ENCODE assay signal across 8 cellular contexts in the genomic region with DNA sequence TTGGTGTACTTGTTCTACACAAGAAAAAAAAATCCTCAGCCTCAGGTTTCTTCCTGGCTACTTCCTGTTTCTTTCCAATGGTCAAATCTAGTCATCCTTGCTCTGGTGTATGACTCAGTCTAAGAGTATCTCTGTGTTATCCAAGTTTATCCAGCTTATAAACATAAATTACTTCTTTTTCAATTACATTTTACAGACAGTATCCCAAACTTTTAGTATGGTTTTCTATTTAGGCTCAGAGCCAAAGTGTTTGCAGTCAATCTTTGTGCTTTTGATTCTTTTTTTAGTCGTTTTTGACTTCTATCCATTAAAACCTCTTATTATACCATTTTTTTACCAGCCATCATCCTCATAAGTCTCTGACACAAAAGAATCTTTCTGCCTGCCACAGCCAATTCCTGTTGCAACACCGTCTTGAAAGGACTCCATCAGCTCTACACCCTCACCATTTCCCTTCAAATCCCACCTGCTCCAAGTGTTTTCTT.
A peak's percentile ranks its signal among the peaks of the same experiment; 100 is the strongest.
DNase-seq lines count a peak whose midpoint lies in the region; ATAC-seq, FAIRE-seq and TF ChIP-seq lines count a peak whose summit lies in the region.

No MANE protein-coding gene starts in this region.

- POLR2A ChIA-PET in AG04449 (lab: Yijun Ruan, JAX) (no interaction called here), endothelial cell of umbilical vein (lab: Charles Lee) (no interaction called here)

- peak overlapping the region; percentile 48 for H3K27ac ChIP-seq in endothelial cell of umbilical vein (ENCODE audit: insufficient read depth, low read depth, low read length)

- H3K9ac ChIP-seq in endothelial cell of umbilical vein (replicated peaks; ENCODE audit: extremely low read depth, insufficient read depth, low read length) = no peak overlapping the region

- no peak for TF ChIP-seq POLR2A in endothelial cell of umbilical vein (IDR thresholded peaks at IDR 0.05; ENCODE audit: low read depth, low read length)

- FAIRE-seq in endothelial cell of umbilical vein (lab: Jason Lieb, UNC) = peak; percentile 73

- DNase-seq in AG04449 (ENCODE audit: low read depth, low spot score) = peak; percentile 50
- peak; percentile 65 for DNase-seq in MV-4-11 (lab: John Stamatoyannopoulos, UW)
- DNase-seq in endothelial cell of umbilical vein (ENCODE audit: low read depth, low spot score) = peak; percentile 76
- peak; percentile 65 for DNase-seq in myocyte (ENCODE audit: low read depth)
- no peak for DNase-seq in NCI-H510A treated with DMSO at 0.1 percent for 48 hours (lab: John Stamatoyannopoulos, UW)
- DNase-seq in activated CD4-positive, alpha-beta T cell treated with anti-CD3 and anti-CD28 coated beads, Interleukin-2, amount 50 U/mL, for 48 hours = no peak
- DNase-seq in NCI-H526 treated with DMSO at 0.1 percent for 48 hours (lab: John Stamatoyannopoulos, UW) = no peak

- no peaks in the 10 kb centered on the region for H3K9me3 ChIP-seq in endothelial cell of umbilical vein (replicated peaks; ENCODE audit: control insufficient read depth, insufficient read depth, low read length)

- intact Hi-C loops in endothelial cell of umbilical vein (cut with micrococcal nuclease) = loop anchor here (10.0 kb wide), 1 partner anchor 727 kb away; a partner anchor contains a TSS

- no peak for ATAC-seq in GM21825 (IDR thresholded peaks at IDR 0.05; ENCODE audit: unreplicated experiment)

- CTCF ChIA-PET in AG04449 (lab: Yijun Ruan, JAX) = no interaction called here
- CTCF ChIA-PET in endothelial cell of umbilical vein (lab: Charles Lee) = interaction anchor here (0.6 to 1.0 kb wide), 2 partner anchors 231 to 297 kb away, joined by 3 read pairs; no protein-coding TSS in a partner anchor

- TF ChIP-seq CTCF in AG04449 (IDR thresholded peaks at IDR 0.05; ENCODE audit: insufficient read depth, low read length, missing control alignments) (no peak), endothelial cell of umbilical vein (IDR thresholded peaks at IDR 0.05; ENCODE audit: extremely low read depth in 1 of 2, insufficient read depth in 1 of 2, low read depth in 1 of 2, low read length in 2 of 2) (no peak)

- no peaks in the 10 kb centered on the region for H3K36me3 ChIP-seq in endothelial cell of umbilical vein (ENCODE audit: control insufficient read depth in 2 of 2, extremely low read depth in 1 of 2, insufficient read depth in 2 of 2, low read length in 2 of 2)

- H3K4me2 ChIP-seq in endothelial cell of umbilical vein (ENCODE audit: insufficient read depth, low read length) = peak overlapping the region; percentile 56

- H4K20me1 ChIP-seq in endothelial cell of umbilical vein (replicated peaks; ENCODE audit: control insufficient read depth, extremely low read depth, insufficient read depth, low read length) = no peaks in the 10 kb centered on the region

- peak overlapping the region; percentile 80 for H2AFZ ChIP-seq in endothelial cell of umbilical vein (ENCODE audit: low read depth, low read length)

- no peaks in the 10 kb centered on the region for H3K27me3 ChIP-seq in endothelial cell of umbilical vein (ENCODE audit: control insufficient read depth in 2 of 2, insufficient read depth in 2 of 2, low read length in 2 of 2)

- no peaks in the 10 kb centered on the region for H3K79me2 ChIP-seq in endothelial cell of umbilical vein (ENCODE audit: control insufficient read depth, insufficient read depth, low read length)

- dilution Hi-C loops in endothelial cell of umbilical vein (cut with MboI; ENCODE audit: extremely low pct_ligation_motif_present, low sequenced_read_pairs) = no loop called here

- H3K9me1 ChIP-seq in endothelial cell of umbilical vein (replicated peaks; ENCODE audit: control insufficient read depth, extremely low read depth, insufficient read depth, low read length) = no peaks in the 10 kb centered on the region

- H3K4me3 ChIP-seq in AG04449 (ENCODE audit: low read depth, low read length) = no peak overlapping the region
- no peak overlapping the region for H3K4me3 ChIP-seq in endothelial cell of umbilical vein (replicated peaks in 1 of 3; ENCODE audit: insufficient read depth in 1 of 3, low read depth in 1 of 3, low read length in 3 of 3)

- peaks cover 45% of the 10 kb centered on the region for H3K4me1 ChIP-seq in endothelial cell of umbilical vein (ENCODE audit: control insufficient read depth, extremely low read depth, insufficient read depth, low read length)

- no TSS peak for BruUV-seq in endothelial cell of umbilical vein (replicated peaks; lab: Mats Ljungman, UMichigan)

TF ChIP-seq in endothelial cell of umbilical vein, 7 proteins besides CTCF, POLR2A, EP300 and RAD21:
- TF ChIP-seq FOS (IDR thresholded peaks at IDR 0.05; ENCODE audit: borderline replicate concordance, insufficient read depth, low read length) (peak; percentile 87), JUN (IDR thresholded peaks at IDR 0.05; ENCODE audit: borderline replicate concordance, insufficient read depth, insufficient read length, low read depth) (peak; percentile 78), EZH2 (IDR thresholded peaks at IDR 0.05; ENCODE audit: borderline replicate concordance, low read depth, low read length, severe bottlenecking) (no peak)

Comparison
In these comparisons a context has a peak if more than half of its experiments do, and no peak if none do; other contexts are left out.
1. DNase-seq: peak in AG04449 (single experiment), MV-4-11 (single experiment), endothelial cell of umbilical vein (single experiment) and myocyte (single experiment); none in NCI-H510A treated with DMSO at 0.1 percent for 48 hours (single experiment), activated CD4-positive, alpha-beta T cell treated with anti-CD3 and anti-CD28 coated beads, Interleukin-2, amount 50 U/mL, for 48 hours (0 of 2) and NCI-H526 treated with DMSO at 0.1 percent for 48 hours (single experiment).